Comparison of ENCODE assay signal across 11 cellular contexts in genomic region chr5:149140197-149141002, GRCh38. TPM values are rescaled to one million over a fixed set of nuclear protein-coding genes. Genes with fewer than 3 reads are reported as not detected.
A peak's percentile ranks its signal among the peaks of the same experiment; 100 is the strongest.
DNase-seq lines count a peak whose midpoint lies in the region; ATAC-seq and TF ChIP-seq lines count a peak whose summit lies in the region.
"Had no signal": no experiment of that assay in that cellular context is flagged by ENCODE, and none has a peak within 500 bp of the region (broad histone marks: within the 10 kb centered on the region; RNA-seq: fewer than 3 reads in every experiment).

No MANE protein-coding gene starts in this region.

- no peaks in the 10 kb centered on the region for H3K9me3 Mint-ChIP-seq in CD4-positive, alpha-beta T cell
- H3K9me3 Mint-ChIP-seq in naive thymus-derived CD8-positive, alpha-beta T cell: peaks cover 0 to 2% (median 0%) of the 10 kb centered on the region in 9 donors

- H3K27ac ChIP-seq in CD4-positive, alpha-beta T cell (ENCODE audit: low read depth, low read length): no peak overlapping the region
- H3K27ac ChIP-seq in HCT116 (ENCODE audit: low read depth, low read length) (no peak overlapping the region), mammary epithelial cell (ENCODE audit: insufficient read depth, low read depth, low read length) (no peak overlapping the region), mesendoderm (ENCODE audit: low read depth, low read length) (no peak overlapping the region)
- H3K27ac ChIP-seq: C4-2B had no signal

- no peak overlapping the region for H2AK5ac ChIP-seq in mesendoderm (ENCODE audit: low read length)

- in situ Hi-C loops in mammary epithelial cell (cut with MboI; ENCODE audit: low sequenced_read_pairs in 2 of 2): loop anchor here (5.0 to 25.0 kb wide), 2 partner anchors 87 to 97 kb away; no protein-coding TSS in a partner anchor

- H3K4me2 ChIP-seq in HCT116 (ENCODE audit: low read length): no peak overlapping the region
- no peak overlapping the region for H3K4me2 ChIP-seq in mammary epithelial cell (ENCODE audit: insufficient read depth, low read depth, low read length)
- no peak overlapping the region for H3K4me2 ChIP-seq in mesendoderm (ENCODE audit: low read length)

- no peak overlapping the region for H3K27ac Mint-ChIP-seq in CD4-positive, alpha-beta T cell
- no peak overlapping the region for H3K27ac Mint-ChIP-seq in naive thymus-derived CD8-positive, alpha-beta T cell

- intact Hi-C loops in CD4-positive, alpha-beta T cell (cut with DNase I, micrococcal nuclease): loop anchor here (1.0 to 10.0 kb wide), 4 partner anchors 124 to 424 kb away; partner anchors contain the start of gene IL17B (in 1 of the 2)
- intact Hi-C loops in HCT116 (cut with micrococcal nuclease): loop anchor here (1.0 kb wide), 1 partner anchor 89 kb away; no protein-coding TSS in a partner anchor
- intact Hi-C loops in mammary epithelial cell (cut with micrococcal nuclease): loop anchor here (1.0 to 2.0 kb wide), 4 partner anchors 26 to 124 kb away; no protein-coding TSS in a partner anchor

- TF ChIP-seq RAD21 in HCT116 (IDR thresholded peaks at IDR 0.05; ENCODE audit: low read depth): no peak

- H3K4me1 ChIP-seq in HCT116 (ENCODE audit: control insufficient read depth in 1 of 2, insufficient read depth in 2 of 2, low read length in 2 of 2): peaks cover 4 to 30% of the 10 kb centered on the region in 2 experiments; a peak in 3 of 4 replicates
- peaks cover 22% of the 10 kb centered on the region for H3K4me1 ChIP-seq in mammary epithelial cell (ENCODE audit: insufficient read depth, low read length)
- no peaks in the 10 kb centered on the region for H3K4me1 ChIP-seq in mesendoderm (ENCODE audit: control insufficient read depth, low read depth, low read length)

- BruUV-seq in HCT116 (replicated peaks; lab: Mats Ljungman, UMichigan): no TSS peak
- TSS peak; percentile 63 for BruUV-seq in mammary epithelial cell (replicated peaks; lab: Mats Ljungman, UMichigan)

- WGBS in mammary epithelial cell (ENCODE audit: low coverage, missing lambda C conversion rate): 93% methylated on average over 11 of the region's 11 CpGs
- WGBS in mesendoderm (ENCODE audit: extremely low coverage, insufficient coverage, low lambda C conversion rate): no CpG with 5 or more reads among the region's 11 CpGs

- H3K9ac ChIP-seq in HCT116 (ENCODE audit: low read length) (no peak overlapping the region), mammary epithelial cell (ENCODE audit: insufficient read depth, low read length) (no peak overlapping the region), mesendoderm (ENCODE audit: low read length) (no peak overlapping the region)

- DNase-seq in CD4-positive, alpha-beta T cell: no peak
- no peak for DNase-seq in HCT116 (ENCODE audit: low read depth, low spot score)
- no peak for DNase-seq in mammary epithelial cell
- no peak for DNase-seq in naive thymus-derived CD8-positive, alpha-beta T cell
- no peak for DNase-seq in mesendoderm
- DNase-seq in NCI-H2196 treated with DMSO at 0.1 percent for 48 hours (lab: John Stamatoyannopoulos, UW; ENCODE audit: unreplicated experiment): no peak
- DNase-seq in NCI-H1436 (lab: John Stamatoyannopoulos, UW): no peak
- no peak for DNase-seq in EL
- DNase-seq: GF-D8 had no signal

- no peak overlapping the region for H3K56ac ChIP-seq in mesendoderm (ENCODE audit: low read length)

- H3K79me2 ChIP-seq in HCT116 (ENCODE audit: insufficient read depth, low read length): no peaks in the 10 kb centered on the region
- H3K79me2 ChIP-seq in mammary epithelial cell (ENCODE audit: insufficient read depth, low read length): peaks cover 20% of the 10 kb centered on the region
- H3K79me2 ChIP-seq in mesendoderm (ENCODE audit: control insufficient read depth, insufficient read depth, low read length): no peaks in the 10 kb centered on the region

- peaks cover 39% of the 10 kb centered on the region for H3K27me3 Mint-ChIP-seq in CD4-positive, alpha-beta T cell
- H3K27me3 Mint-ChIP-seq in naive thymus-derived CD8-positive, alpha-beta T cell: peaks cover 9 to 41% (median 13%) of the 10 kb centered on the region in 5 donors

- H3K4me1 Mint-ChIP-seq in CD4-positive, alpha-beta T cell (ENCODE audit: low read depth): peaks cover 5% of the 10 kb centered on the region
- peaks cover 0 to 5% (median under 1%) of the 10 kb centered on the region in 4 donors for H3K4me1 Mint-ChIP-seq in naive thymus-derived CD8-positive, alpha-beta T cell

- no peak overlapping the region for H4K8ac ChIP-seq in mesendoderm (ENCODE audit: low read depth, low read length)

- RAD21 ChIA-PET in HCT116 (lab: Charles Lee; ENCODE audit: low non-redundant PET in 1 of 2, low total read pairs in 2 of 2, uncharacterized antibody in 2 of 2, unreplicated experiment in 2 of 2): no interaction called here

- H4K5ac ChIP-seq in mesendoderm (ENCODE audit: low read length): no peak overlapping the region

- TF ChIP-seq POLR2A in HCT116 (IDR thresholded peaks at IDR 0.05; ENCODE audit: borderline replicate concordance, extremely low read depth, insufficient read depth, insufficient read length): no peak

- H2BK120ac ChIP-seq in mesendoderm (ENCODE audit: low read depth, low read length): no peak overlapping the region

- H3K27me3 ChIP-seq in CD4-positive, alpha-beta T cell (ENCODE audit: control insufficient read depth, insufficient read depth, low read length): peaks cover 26% of the 10 kb centered on the region
- H3K27me3 ChIP-seq in HCT116 (ENCODE audit: insufficient read depth, low read length) (no peaks in the 10 kb centered on the region), mammary epithelial cell (ENCODE audit: insufficient read depth, low read length) (no peaks in the 10 kb centered on the region), mesendoderm (ENCODE audit: insufficient read depth, low read length, poor library complexity) (no peaks in the 10 kb centered on the region)

- POLR2A ChIA-PET in CD4-positive, alpha-beta T cell (lab: Charles Lee): interaction anchor here (1.1 kb wide), 1 partner anchor 124 kb away, joined by 9 read pairs; no protein-coding TSS in a partner anchor
- POLR2A ChIA-PET in HCT116 (lab: Charles Lee): no interaction called here
- POLR2A ChIA-PET in naive thymus-derived CD8-positive, alpha-beta T cell (lab: Charles Lee): interaction anchor here (1.4 kb wide), 1 partner anchor 99 kb away, joined by 6 read pairs; no protein-coding TSS in a partner anchor

- no peaks in the 10 kb centered on the region for H3K9me3 ChIP-seq in CD4-positive, alpha-beta T cell (ENCODE audit: control insufficient read depth, low read length)
- H3K9me3 ChIP-seq in HCT116 (ENCODE audit: control insufficient read depth in 1 of 2, insufficient read depth in 1 of 2, low read depth in 1 of 2, low read length in 2 of 2) (no peaks in the 10 kb centered on the region), mammary epithelial cell (replicated peaks; ENCODE audit: insufficient read depth, low read length) (no peaks in the 10 kb centered on the region)
- H3K9me3 ChIP-seq: mucosa of descending colon had no signal

- no peaks in the 10 kb centered on the region for H3K9me2 ChIP-seq in HCT116 (ENCODE audit: insufficient read depth)

- no peak for TF ChIP-seq CTCF in CD4-positive, alpha-beta T cell (IDR thresholded peaks at IDR 0.05)
- TF ChIP-seq CTCF in HCT116 (IDR thresholded peaks at IDR 0.05 in 2 of 3, conservative IDR thresholded peaks at IDR 0.05 in 1 of 3; ENCODE audit: borderline replicate concordance in 1 of 3, insufficient read depth in 1 of 3, low read depth in 2 of 3, low read length in 2 of 3) (no peak), mammary epithelial cell (conservative IDR thresholded peaks at IDR 0.05 in 1 of 2, IDR thresholded peaks at IDR 0.05 in 1 of 2; ENCODE audit: extremely low read depth in 1 of 2, insufficient read depth in 1 of 2, low read depth in 1 of 2, low read length in 2 of 2) (no peak)

- H4K20me1 ChIP-seq in HCT116 (ENCODE audit: insufficient read depth) (no peaks in the 10 kb centered on the region), mammary epithelial cell (ENCODE audit: insufficient read depth, low read length) (no peaks in the 10 kb centered on the region)

- CTCF ChIA-PET in CD4-positive, alpha-beta T cell (lab: Charles Lee): interaction anchor here (1.3 to 1.7 kb wide), 2 partner anchors 124 to 130 kb away, joined by 4 to 33 read pairs; no protein-coding TSS in a partner anchor
- CTCF ChIA-PET in HCT116 (lab: Charles Lee) (interaction anchor here (0.8 to 1.6 kb wide), 4 partner anchors 83 to 227 kb away, joined by 3 to 9 read pairs (median 6); no protein-coding TSS in a partner anchor), mammary epithelial cell (lab: Charles Lee; ENCODE audit: low non-redundant PET) (interaction anchor here (0.6 kb wide), 1 partner anchor 55 kb away, joined by 3 read pairs; no protein-coding TSS in a partner anchor)

- H2AFZ ChIP-seq in HCT116 (ENCODE audit: low read depth, low read length, poor library complexity, severe bottlenecking) (peak overlapping the region; percentile 73), mammary epithelial cell (ENCODE audit: low read depth, low read length) (no peak overlapping the region)

- no peak overlapping the region for H3K4me3 ChIP-seq in HCT116 (replicated peaks in 1 of 2; ENCODE audit: low read depth in 1 of 2, low read length in 2 of 2)
- no peak overlapping the region for H3K4me3 ChIP-seq in mammary epithelial cell (replicated peaks in 1 of 3; ENCODE audit: insufficient read depth in 1 of 3, low read depth in 2 of 3, low read length in 3 of 3)
- H3K4me3 ChIP-seq in mesendoderm (ENCODE audit: low read length): no peak overlapping the region
- H3K4me3 ChIP-seq: mucosa of descending colon had no signal

- H3K36me3 ChIP-seq in HCT116 (ENCODE audit: control insufficient read depth in 1 of 2, insufficient read depth in 2 of 2, low read length in 2 of 2) (no peaks in the 10 kb centered on the region), mammary epithelial cell (ENCODE audit: insufficient read depth, low read length) (no peaks in the 10 kb centered on the region), mesendoderm (ENCODE audit: control insufficient read depth, insufficient read depth, low read length) (no peaks in the 10 kb centered on the region)

- H3K36me3 Mint-ChIP-seq in CD4-positive, alpha-beta T cell (ENCODE audit: low read depth): no peaks in the 10 kb centered on the region
- no peaks in the 10 kb centered on the region for H3K36me3 Mint-ChIP-seq in naive thymus-derived CD8-positive, alpha-beta T cell

- H3K4ac ChIP-seq in mesendoderm (ENCODE audit: low read depth, low read length): no peak overlapping the region

- H2BK5ac ChIP-seq in mesendoderm (ENCODE audit: low read length): no peak overlapping the region

- H3K79me1 ChIP-seq in mesendoderm (ENCODE audit: low read length): no peaks in the 10 kb centered on the region

- H3K4me3 Mint-ChIP-seq in CD4-positive, alpha-beta T cell: peak overlapping the region; percentile 71
- H3K4me3 Mint-ChIP-seq in naive thymus-derived CD8-positive, alpha-beta T cell: peak overlapping the region in 8 of 10 donors; percentile 8 to 71 (median 46)

- ATAC-seq in CD4-positive, alpha-beta T cell (ENCODE audit: poor library complexity): no peak
- no peak for ATAC-seq in HCT116
- ATAC-seq in naive thymus-derived CD8-positive, alpha-beta T cell: no peak

- no peak overlapping the region for H3K18ac ChIP-seq in mesendoderm (ENCODE audit: low read length)

- no peak overlapping the region for H3K23ac ChIP-seq in mesendoderm (ENCODE audit: low read length)

- dilution Hi-C loops in mammary epithelial cell (cut with HindIII; ENCODE audit: low sequenced_read_pairs): no loop called here

- no peak overlapping the region for H2BK15ac ChIP-seq in mesendoderm (replicated peaks; ENCODE audit: low read depth)

RNA-seq across cellular contexts. Expression of gene ABLIM3, which starts 0.9 kb away (rescaled TPM):
- not detected for total RNA-seq in CD4-positive, alpha-beta T cell
- total RNA-seq in HCT116 (2021; ENCODE audit: unreplicated experiment): 14.3 TPM
- polyA plus RNA-seq in HCT116 (2012): 17.5 and 19.4 TPM in 2 replicates
- 10 to 100 TPM; 17.3 to 38.6 TPM for total RNA-seq in mammary epithelial cell
- 21.6 TPM for polyA plus RNA-seq in mammary epithelial cell
- 34.9 TPM for polyA minus RNA-seq in mammary epithelial cell
- not detected for total RNA-seq in naive thymus-derived CD8-positive, alpha-beta T cell
- not detected for polyA plus RNA-seq in naive thymus-derived CD8-positive, alpha-beta T cell
- 0.18 TPM for polyA plus RNA-seq in mesendoderm (2013, experiment 1 of 2)
- polyA plus RNA-seq in mesendoderm (2013, experiment 2 of 2): 0.18 TPM

Comparison
In these comparisons a context has a peak if more than half of its experiments do, and no peak if none do; other contexts are left out.
1. RNA of gene ABLIM3, which starts 0.9 kb away (total RNA-seq): 17.3 to 38.6 TPM in mammary epithelial cell and 14.3 TPM in HCT116 (single experiment); not detected in CD4-positive, alpha-beta T cell and not detected in naive thymus-derived CD8-positive, alpha-beta T cell; every median in the first group is over 10 times any median in the second.